10 cellular contexts compared by ENCODE assay signal in the genomic region with DNA sequence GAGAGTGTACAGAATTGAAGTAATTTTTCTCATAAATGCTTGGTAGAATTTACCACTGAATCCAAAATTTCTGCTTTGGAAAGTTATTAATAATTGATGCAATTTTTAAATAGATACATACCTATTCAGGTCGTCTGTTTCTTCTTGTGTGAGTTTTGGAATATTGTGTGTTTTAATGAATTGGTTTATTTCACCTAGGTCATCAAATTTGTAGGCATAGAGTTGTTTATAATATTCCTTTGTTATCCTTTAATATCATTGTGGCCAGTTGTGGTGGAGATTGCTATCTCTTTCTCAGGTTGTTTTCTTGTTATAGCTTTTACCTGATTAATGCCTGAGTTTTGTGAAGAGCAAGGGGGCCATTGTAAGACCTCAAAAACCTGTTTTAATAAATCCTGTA.
"Had no signal": no experiment of that assay in that cellular context is flagged by ENCODE, and none has a peak within 500 bp of the region (broad histone marks: within the 10 kb centered on the region; RNA-seq: fewer than 3 reads in every experiment).

No MANE protein-coding gene starts in this region.

- H3K9me3 ChIP-seq: HAP-1 had no signal

- ATAC-seq: GM23338, HCT116 had no signal

- H3K36me3 ChIP-seq: HAP-1 had no signal

- H2AFZ ChIP-seq: GM23248, GM23338 had no signal

- DNase-seq: GM23248, GOT3, H7, H9, HFFc6 had no signal

- H3K27ac ChIP-seq: GM23248 had no signal

- H3K9ac ChIP-seq: GM23248 had no signal

- H3K4me2 ChIP-seq: GM23338 had no signal

- H3K4me3 ChIP-seq: GM23248, GM23338, HAP-1 had no signal

- H3K4me1 ChIP-seq: HAP-1 had no signal

- FAIRE-seq: H1, H54 had no signal
